Comparison of ENCODE assay signal across 15 cellular contexts in genomic region chr16:9522589-9522988, GRCh38.
DNase-seq lines count a peak whose midpoint lies in the region; ATAC-seq and TF ChIP-seq lines count a peak whose summit lies in the region.
"Had no signal": no experiment of that assay in that cellular context is flagged by ENCODE, and none has a peak within 500 bp of the region (broad histone marks: within the 10 kb centered on the region; RNA-seq: fewer than 3 reads in every experiment).

No MANE protein-coding gene starts in this region.

- no peaks in the 10 kb centered on the region for H3K9me2 ChIP-seq in neural cell (ENCODE audit: insufficient read depth, low read length)

- no peaks in the 10 kb centered on the region for H3K9me3 Mint-ChIP-seq in type B pancreatic cell
- H3K9me3 Mint-ChIP-seq: H9 had no signal

- no peaks in the 10 kb centered on the region for H3K36me3 Mint-ChIP-seq in type B pancreatic cell
- H3K36me3 Mint-ChIP-seq: CD14-positive monocyte; CD4-positive, alpha-beta memory T cell had no signal

- peaks cover 20% of the 10 kb centered on the region for H3K4me1 Mint-ChIP-seq in type B pancreatic cell (ENCODE audit: unreplicated experiment)
- H3K4me1 Mint-ChIP-seq: CD14-positive monocyte; CD4-positive, alpha-beta memory T cell had no signal

- H4K20me1 ChIP-seq in neural cell (ENCODE audit: insufficient read depth), result no peaks in the 10 kb centered on the region
- H4K20me1 ChIP-seq: BLaER1 had no signal

- peak overlapping the region; percentile 29 for H3K27ac Mint-ChIP-seq in type B pancreatic cell
- H3K27ac Mint-ChIP-seq: CD14-positive monocyte; CD4-positive, alpha-beta memory T cell; H9 had no signal

- H2AFZ ChIP-seq in neural cell (ENCODE audit: low read depth, low read length), result no peak overlapping the region

- no peaks in the 10 kb centered on the region for H3K36me3 ChIP-seq in neural cell (ENCODE audit: insufficient read depth, low read length)
- no peaks in the 10 kb centered on the region for H3K36me3 ChIP-seq in stomach
- H3K36me3 ChIP-seq: BLaER1 had no signal

- H3F3A ChIP-seq in neural cell (ENCODE audit: insufficient read depth, low read length, poor library complexity, severe bottlenecking), result no peaks in the 10 kb centered on the region

- no peak overlapping the region for H3K9ac ChIP-seq in neural cell (ENCODE audit: low read length)
- H3K9ac ChIP-seq: BLaER1 had no signal

- intact Hi-C loops in stomach (cut with DNase I; ENCODE audit: low total_unique reads), result no loop called here

- H3K27me3 ChIP-seq in neural cell (ENCODE audit: insufficient read depth, low read depth, low read length) (no peaks in the 10 kb centered on the region), stomach (no peaks in the 10 kb centered on the region)
- H3K27me3 ChIP-seq: BLaER1 had no signal

- no peak for TF ChIP-seq RAD21 in neural cell (conservative IDR thresholded peaks at IDR 0.05)

- TF ChIP-seq EP300 in neural cell (conservative IDR thresholded peaks at IDR 0.05; ENCODE audit: poor library complexity, severe bottlenecking) (no peak), stomach (IDR thresholded peaks at IDR 0.05) (no peak)

- no peaks in the 10 kb centered on the region for H3K9me3 ChIP-seq in neural cell (ENCODE audit: low read length)
- no peaks in the 10 kb centered on the region for H3K9me3 ChIP-seq in stomach
- H3K9me3 ChIP-seq: BLaER1 had no signal

- no peak overlapping the region for H3K4me3 Mint-ChIP-seq in type B pancreatic cell
- H3K4me3 Mint-ChIP-seq: CD14-positive monocyte; CD4-positive, alpha-beta memory T cell; H9 had no signal

- WGBS in stomach, 5 donors, result 26 to 37% (median 32%) methylated on average over 5 of the region's 5 CpGs

- TF ChIP-seq CTCF in neural cell (IDR thresholded peaks at IDR 0.05; ENCODE audit: poor library complexity, severe bottlenecking), result no peak
- TF ChIP-seq CTCF in type B pancreatic cell (conservative IDR thresholded peaks at IDR 0.05), result no peak
- no peak for TF ChIP-seq CTCF in stomach (IDR thresholded peaks at IDR 0.05)

- H3K27ac ChIP-seq in neural cell (ENCODE audit: low read length) (peak overlapping the region; percentile 56), stomach (no peak overlapping the region)
- H3K27ac ChIP-seq: BLaER1 had no signal

- H3K4me1 ChIP-seq in stomach, result peaks cover 0 to 9% (median 0%) of the 10 kb centered on the region in 4 donors
- H3K4me1 ChIP-seq: BLaER1 had no signal

- no peak overlapping the region for H3K4me2 ChIP-seq in neural cell (ENCODE audit: low read length)
- H3K4me2 ChIP-seq: BLaER1 had no signal

- ATAC-seq in HG03378 (IDR thresholded peaks at IDR 0.05; ENCODE audit: unreplicated experiment) (no peak), GM18520 (IDR thresholded peaks at IDR 0.05; ENCODE audit: unreplicated experiment) (no peak)

- H3K27me3 Mint-ChIP-seq in type B pancreatic cell, result peaks cover 15% of the 10 kb centered on the region
- H3K27me3 Mint-ChIP-seq: CD4-positive, alpha-beta memory T cell had no signal

- H3K4me3 ChIP-seq in neural cell (ENCODE audit: low read length) (peak overlapping the region; percentile 23), stomach (no peak overlapping the region)
- H3K4me3 ChIP-seq: BLaER1 had no signal

- DNase-seq in NCI-H69 (lab: John Stamatoyannopoulos, UW) (peak; percentile 61), left kidney (ENCODE audit: low read depth, low spot score) (peak; percentile 57), type B pancreatic cell (ENCODE audit: extremely low spot score, unreplicated experiment) (no peak), stomach (no peak)
- DNase-seq: 8988T; CD4-positive, alpha-beta memory T cell; DMS153; DMS79; GDM1; H9 had no signal

- H3K79me2 ChIP-seq in neural cell (replicated peaks; ENCODE audit: insufficient read depth, low read length), result no peaks in the 10 kb centered on the region

- no peak for TF ChIP-seq POLR2A in stomach (IDR thresholded peaks at IDR 0.05)

TF ChIP-seq in neural cell, 6 proteins besides CTCF, POLR2A, EP300 and RAD21:
- TF ChIP-seq TAF1 (IDR thresholded peaks at IDR 0.05; ENCODE audit: low read depth), result no peak
- TF ChIP-seq SMC3 (conservative IDR thresholded peaks at IDR 0.05; ENCODE audit: poor library complexity), result no peak
- no peak for TF ChIP-seq POLR2AphosphoS5 (IDR thresholded peaks at IDR 0.05)
- TF ChIP-seq MXI1 (conservative IDR thresholded peaks at IDR 0.05; ENCODE audit: poor library complexity, severe bottlenecking), result no peak
- no peak for TF ChIP-seq EZH2 (IDR thresholded peaks at IDR 0.05; ENCODE audit: borderline replicate concordance, insufficient read depth, low read length, poor library complexity, severe bottlenecking)
- no peak for TF ChIP-seq REST (IDR thresholded peaks at IDR 0.05; ENCODE audit: borderline replicate concordance)

Comparison
In these comparisons a context has a peak if more than half of its experiments do, and no peak if none do; other contexts are left out.
1. DNase-seq: peak in NCI-H69 (single experiment) and left kidney (single experiment); none in type B pancreatic cell (single experiment) and stomach (single experiment).